Comparison of ENCODE assay signal across 8 cellular contexts in genomic region chr1:173714441-173714758, GRCh38. TPM values are rescaled to one million over a fixed set of nuclear protein-coding genes. Genes with fewer than 3 reads are reported as not detected.
DNase-seq lines count a peak whose midpoint lies in the region; ATAC-seq and TF ChIP-seq lines count a peak whose summit lies in the region.

No MANE protein-coding gene starts in this region.

- H3K36me3 ChIP-seq in BJ (ENCODE audit: control insufficient read depth, insufficient read depth, low read length) (no peaks in the 10 kb centered on the region), Loucy (ENCODE audit: insufficient read depth, low read length) (no peaks in the 10 kb centered on the region)

- DNase-seq in BJ (ENCODE audit: low read depth) (no peak), coronary artery (ENCODE audit: low spot score) (no peak), OCI-M2 (lab: John Stamatoyannopoulos, UW; ENCODE audit: unreplicated experiment) (no peak), nucleus accumbens (lab: John Stamatoyannopoulos, UW) (no peak), AG20443 (ENCODE audit: low spot score) (no peak)
- no peak for DNase-seq in natural killer cell treated with Interleukin-12 subunit alpha and Interleukin-12 subunit beta and Interleukin-15 and Interleukin-18, amount 100 ng/mL, for 72 hours (ENCODE audit: low spot score)

- H3K27ac ChIP-seq in coronary artery = peak overlapping the region; percentile 90 to 95

- ATAC-seq in natural killer cell treated with Interleukin-12 subunit alpha and Interleukin-12 subunit beta and Interleukin-15 and Interleukin-18, amount 100 ng/mL, for 72 hours = no peak
- ATAC-seq in GM18511 (IDR thresholded peaks at IDR 0.05; ENCODE audit: unreplicated experiment) = no peak

- H3F3A ChIP-seq in Loucy (ENCODE audit: low read depth) = 0 out of 2 replicates have a peak, but pooled peaks cover 5% of the 10 kb centered on the region

- peaks cover 30% of the 10 kb centered on the region for H3K79me2 ChIP-seq in Loucy (ENCODE audit: insufficient read depth, low read length)

- no peaks in the 10 kb centered on the region for H3K9me3 ChIP-seq in Loucy (ENCODE audit: insufficient read depth, low read depth, low read length)

- H3K27ac Mint-ChIP-seq in natural killer cell treated with Interleukin-12 subunit alpha and Interleukin-12 subunit beta and Interleukin-15 and Interleukin-18, amount 100 ng/mL, for 72 hours = peak overlapping the region; percentile 89 to 90

- 0 out of 2 replicates have a peak, but pooled peaks cover 5% of the 10 kb centered on the region for H3K9me2 ChIP-seq in Loucy (replicated peaks; ENCODE audit: low read depth, low read length)

- CTCF ChIA-PET in BJ (lab: Yijun Ruan, JAX) = interaction anchor here (0.6 to 1.4 kb wide), 6 partner anchors 10 to 969 kb away, joined by 3 to 5 read pairs (median 3); no protein-coding TSS in a partner anchor

- peak overlapping the region; percentile 100 for H2AFZ ChIP-seq in Loucy (ENCODE audit: low read length)

- H3K9ac ChIP-seq in Loucy (ENCODE audit: low read depth, low read length, poor library complexity, severe bottlenecking) = peak overlapping the region; percentile 77

- H3K36me3 Mint-ChIP-seq in natural killer cell treated with Interleukin-12 subunit alpha and Interleukin-12 subunit beta and Interleukin-15 and Interleukin-18, amount 100 ng/mL, for 72 hours = no peaks in the 10 kb centered on the region

- H3K4me1 ChIP-seq in Loucy (ENCODE audit: insufficient read depth, low read length, poor library complexity, severe bottlenecking) = peaks cover 30% of the 10 kb centered on the region

- H3K27me3 Mint-ChIP-seq in natural killer cell treated with Interleukin-12 subunit alpha and Interleukin-12 subunit beta and Interleukin-15 and Interleukin-18, amount 100 ng/mL, for 72 hours = peaks cover 19 to 25% of the 10 kb centered on the region in 2 donors

- TF ChIP-seq CTCF in BJ (IDR thresholded peaks at IDR 0.05; ENCODE audit: insufficient read depth, low read depth, low read length) (no peak), Loucy (conservative IDR thresholded peaks at IDR 0.05; ENCODE audit: low read length) (no peak), coronary artery (IDR thresholded peaks at IDR 0.05) (no peak)

- H3K4me3 Mint-ChIP-seq in natural killer cell treated with Interleukin-12 subunit alpha and Interleukin-12 subunit beta and Interleukin-15 and Interleukin-18, amount 100 ng/mL, for 72 hours = peak overlapping the region; percentile 93

- H3K4me3 ChIP-seq in BJ (ENCODE audit: low read depth, low read length) (peak overlapping the region; percentile 89), Loucy (ENCODE audit: low read length, poor library complexity, severe bottlenecking) (peak overlapping the region; percentile 87), coronary artery (peak overlapping the region; percentile 94)

- H3K9me3 Mint-ChIP-seq in natural killer cell treated with Interleukin-12 subunit alpha and Interleukin-12 subunit beta and Interleukin-15 and Interleukin-18, amount 100 ng/mL, for 72 hours = no peaks in the 10 kb centered on the region

- peaks cover 10 to 24% of the 10 kb centered on the region in 2 donors for H3K4me1 Mint-ChIP-seq in natural killer cell treated with Interleukin-12 subunit alpha and Interleukin-12 subunit beta and Interleukin-15 and Interleukin-18, amount 100 ng/mL, for 72 hours (ENCODE audit: low read depth in 2 of 2)

- peaks cover 2% of the 10 kb centered on the region for H3K27me3 ChIP-seq in BJ (ENCODE audit: control insufficient read depth, insufficient read depth, low read length)
- peaks cover 51% of the 10 kb centered on the region for H3K27me3 ChIP-seq in Loucy (ENCODE audit: insufficient read depth, low read length, poor library complexity, severe bottlenecking)

- POLR2A ChIA-PET in BJ (lab: Charles Lee) = interaction anchor here (0.6 kb wide), 1 partner anchor 1177 kb away, joined by 3 read pairs; no protein-coding TSS in a partner anchor

- peak overlapping the region; percentile 83 for H3K4me2 ChIP-seq in Loucy (ENCODE audit: low read depth, low read length, poor library complexity, severe bottlenecking)

- peaks cover 13% of the 10 kb centered on the region for H4K20me1 ChIP-seq in Loucy (ENCODE audit: insufficient read depth, low read length, poor library complexity, severe bottlenecking)

RNA-seq across cellular contexts. Expression of gene KLHL20, which starts 0.4 kb away (rescaled TPM):
- polyA plus RNA-seq in BJ (2011; rRNA removed) = 11.0 and 15.5 TPM in 2 replicates
- 9.4 and 11.9 TPM in 2 replicates for polyA minus RNA-seq in BJ (2011; rRNA and poly(A)+ RNA removed)
- 10 to 100 TPM; 23.6 to 32.5 TPM for total RNA-seq in natural killer cell treated with Interleukin-12 subunit alpha and Interleukin-12 subunit beta and Interleukin-15 and Interleukin-18, amount 100 ng/mL, for 72 hours

RNA-seq across cellular contexts. Expression of gene ANKRD45, which starts 44.7 kb away (rescaled TPM):
- polyA plus RNA-seq in BJ (2011; rRNA removed) = not detected in 2 replicates
- not detected in 2 replicates for polyA minus RNA-seq in BJ (2011; rRNA and poly(A)+ RNA removed)
- not detected for total RNA-seq in natural killer cell treated with Interleukin-12 subunit alpha and Interleukin-12 subunit beta and Interleukin-15 and Interleukin-18, amount 100 ng/mL, for 72 hours
